ENCODE assay signal across 8 cellular contexts in the genomic region with DNA sequence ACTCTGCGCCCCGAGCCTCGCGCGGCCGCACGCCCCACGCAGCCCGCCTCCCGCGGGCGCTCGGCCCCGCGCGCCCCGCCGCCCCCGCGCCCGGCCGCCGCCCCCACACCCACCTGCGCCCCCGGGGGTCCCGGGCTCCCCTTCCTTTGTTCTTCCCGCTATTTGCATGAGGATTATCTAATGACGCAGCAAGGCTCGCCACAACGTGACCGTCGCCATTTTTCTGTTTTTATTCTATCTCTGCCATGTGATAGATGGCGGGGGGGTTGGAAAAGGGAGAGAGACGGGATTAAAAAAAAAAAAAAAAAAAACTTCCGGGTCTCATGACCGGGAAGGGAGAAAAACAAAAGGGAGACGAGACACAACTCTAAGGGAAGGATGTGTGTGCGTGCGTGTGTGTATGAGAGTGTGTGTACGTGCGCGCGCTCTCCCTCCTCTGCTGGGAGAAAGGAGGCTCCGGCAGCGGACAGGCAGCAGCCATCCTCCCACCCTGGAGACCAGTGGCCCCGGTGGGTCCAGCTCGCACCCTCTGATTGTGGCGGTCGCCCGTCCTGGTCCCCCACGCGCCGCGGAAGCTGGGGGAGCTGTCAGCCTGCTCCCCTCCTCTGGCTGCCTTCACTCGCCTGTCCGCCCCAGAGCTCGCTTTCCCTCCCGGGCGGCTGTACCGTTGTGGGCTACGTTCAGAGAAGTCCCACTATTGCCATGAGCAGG.
DNase-seq lines count a peak whose midpoint lies in the region; ATAC-seq and TF ChIP-seq lines count a peak whose summit lies in the region.

No MANE protein-coding gene starts in this region.

- peak overlapping the region; percentile 89 for H3K4me3 ChIP-seq in OCI-LY3 (ENCODE audit: low read length)

- peaks cover 23% of the 10 kb centered on the region for H3K27me3 ChIP-seq in OCI-LY3 (ENCODE audit: low read depth, low read length)

- peak; percentile 27 to 29 for ATAC-seq in activated T-cell treated with anti-CD3 and anti-CD28 coated beads, Interleukin-2, amount 50 U/mL, for 4 hours
- ATAC-seq in esophagus mucosa: peak; percentile 54

- peak overlapping the region; percentile 72 for H3K9ac ChIP-seq in OCI-LY3 (ENCODE audit: low read length)

- TF ChIP-seq CTCF in OCI-LY3 (IDR thresholded peaks at IDR 0.05; ENCODE audit: low read depth, low read length): no peak

- H3K9me3 ChIP-seq in OCI-LY3 (ENCODE audit: insufficient read depth, low read length): no peaks in the 10 kb centered on the region

- peak overlapping the region; percentile 83 for H3K4me2 ChIP-seq in OCI-LY3 (ENCODE audit: low read length)

- H3K27ac ChIP-seq in OCI-LY3 (ENCODE audit: low read length): no peak overlapping the region

- H3K36me3 ChIP-seq in OCI-LY3 (replicated peaks; ENCODE audit: low read depth, low read length): no peaks in the 10 kb centered on the region

- peak overlapping the region; percentile 96 for H2AFZ ChIP-seq in OCI-LY3 (ENCODE audit: low read depth, low read length)

- no peaks in the 10 kb centered on the region for H4K20me1 ChIP-seq in OCI-LY3 (ENCODE audit: insufficient read depth, low read length)

- peaks cover 3% of the 10 kb centered on the region for H3K36me3 Mint-ChIP-seq in activated T-cell treated with anti-CD3 and anti-CD28 coated beads, Interleukin-2, amount 50 U/mL, for 4 hours (ENCODE audit: insufficient read depth)

- DNase-seq in AG20443 (ENCODE audit: low spot score) (peak; percentile 69), GM19240 (ENCODE audit: insufficient read length, low spot score) (peak; percentile 35), HUDEP-2 (lab: John Stamatoyannopoulos, UW; ENCODE audit: unreplicated experiment in 76 of 76) (peak in 64 of 76 experiments; percentile 8 to 70 (median 45)), middle frontal gyrus (ENCODE audit: extremely low spot score, low spot score) (peak; percentile 73)
- peak; percentile 45 for DNase-seq in activated T-cell treated with anti-CD3 and anti-CD28 coated beads, Interleukin-2, amount 50 U/mL, for 4 hours
- peak; percentile 61 for DNase-seq in stimulated activated CD8-positive, alpha-beta memory T cell treated with anti-CD3 and anti-CD28 coated beads, Interleukin-4, amount 100 ng/mL, for 48 hours

- no peaks in the 10 kb centered on the region for H3K9me3 Mint-ChIP-seq in activated T-cell treated with anti-CD3 and anti-CD28 coated beads, Interleukin-2, amount 50 U/mL, for 4 hours

- H3K4me1 Mint-ChIP-seq in activated T-cell treated with anti-CD3 and anti-CD28 coated beads, Interleukin-2, amount 50 U/mL, for 4 hours (ENCODE audit: low read depth): peaks cover 60% of the 10 kb centered on the region

- H3K4me1 ChIP-seq in OCI-LY3 (ENCODE audit: low read length): peaks cover 8% of the 10 kb centered on the region

- H3K79me2 ChIP-seq in OCI-LY3 (ENCODE audit: low read length): no peaks in the 10 kb centered on the region

- H3K4me3 Mint-ChIP-seq in activated T-cell treated with anti-CD3 and anti-CD28 coated beads, Interleukin-2, amount 50 U/mL, for 4 hours: peak overlapping the region; percentile 91

- H3K27me3 Mint-ChIP-seq in activated T-cell treated with anti-CD3 and anti-CD28 coated beads, Interleukin-2, amount 50 U/mL, for 4 hours (ENCODE audit: low read depth): no peaks in the 10 kb centered on the region
